8 cellular contexts compared by ENCODE assay signal in the genomic region with DNA sequence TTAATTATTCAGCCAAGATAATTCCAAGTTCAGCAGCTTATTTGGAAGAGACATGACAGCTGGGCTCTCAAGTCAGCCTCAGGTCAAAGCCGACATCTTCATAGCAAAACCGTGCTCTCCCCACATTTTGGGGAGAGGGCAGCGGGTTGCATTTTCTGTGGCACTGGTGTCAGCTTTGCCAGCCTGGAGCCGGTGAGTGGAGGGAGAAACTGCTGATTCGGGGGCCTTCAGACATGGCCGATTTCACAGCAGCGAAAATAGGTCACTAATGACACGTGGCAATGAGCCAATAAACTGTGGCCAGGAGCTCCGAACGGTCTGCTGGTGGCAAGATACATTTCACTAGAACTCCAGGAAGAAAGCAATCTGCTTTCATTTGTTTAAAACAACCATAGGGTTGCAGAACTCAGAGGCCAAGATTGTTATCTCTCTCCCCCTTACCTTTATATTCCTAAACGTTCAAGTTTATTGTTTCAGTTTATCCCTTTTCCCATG.
DNase-seq lines count a peak whose midpoint lies in the region; ATAC-seq and TF ChIP-seq lines count a peak whose summit lies in the region.

No MANE protein-coding gene starts in this region.

- POLR2A ChIA-PET in HEK293T (lab: Yijun Ruan, JAX): no interaction called here

- CTCF ChIA-PET in HEK293T (lab: Yijun Ruan, JAX): interaction anchor here (0.6 kb wide), 1 partner anchor 16 kb away, joined by 3 read pairs; no protein-coding TSS in a partner anchor

- DNase-seq in HEK293T (ENCODE audit: extremely low spot score): peak; percentile 23
- peak; percentile 62 for DNase-seq in NCI-H510A treated with DMSO at 0.1 percent for 48 hours (lab: John Stamatoyannopoulos, UW)
- peak; percentile 22 for DNase-seq in fibroblast of peridontal ligament (ENCODE audit: extremely low read depth)
- peak; percentile 62 for DNase-seq in renal cortical epithelial cell (ENCODE audit: low read depth)
- no peak for DNase-seq in stimulated activated CD8-positive, alpha-beta memory T cell treated with anti-CD3 and anti-CD28 coated beads, Interleukin-4, amount 100 ng/mL, for 48 hours
- no peak for DNase-seq in T-helper 1 cell
- no peak for DNase-seq in activated CD8-positive, alpha-beta memory T cell treated with anti-CD3 and anti-CD28 coated beads, Interleukin-2, amount 50 U/mL, for 48 hours

- ATAC-seq in HG02840 (IDR thresholded peaks at IDR 0.05; ENCODE audit: low FRiP score, unreplicated experiment): no peak

TF ChIP-seq in HEK293T, 16 proteins besides CTCF, POLR2A, EP300 and RAD21:
- TF ChIP-seq CTBP1 (IDR thresholded peaks at IDR 0.05; ENCODE audit: borderline replicate concordance) (no peak), FOXA1 (IDR thresholded peaks at IDR 0.05) (no peak), ARNT (IDR thresholded peaks at IDR 0.05) (no peak), TARDBP (IDR thresholded peaks at IDR 0.05) (no peak), FOXM1 (IDR thresholded peaks at IDR 0.05; ENCODE audit: borderline replicate concordance) (no peak), LEF1 (IDR thresholded peaks at IDR 0.05; ENCODE audit: borderline replicate concordance) (no peak), HDGF (IDR thresholded peaks at IDR 0.05; ENCODE audit: borderline replicate concordance) (no peak), ZNF384 (IDR thresholded peaks at IDR 0.05) (no peak), NFRKB (IDR thresholded peaks at IDR 0.05) (no peak)
- TF ChIP-seq, protein P1, sequence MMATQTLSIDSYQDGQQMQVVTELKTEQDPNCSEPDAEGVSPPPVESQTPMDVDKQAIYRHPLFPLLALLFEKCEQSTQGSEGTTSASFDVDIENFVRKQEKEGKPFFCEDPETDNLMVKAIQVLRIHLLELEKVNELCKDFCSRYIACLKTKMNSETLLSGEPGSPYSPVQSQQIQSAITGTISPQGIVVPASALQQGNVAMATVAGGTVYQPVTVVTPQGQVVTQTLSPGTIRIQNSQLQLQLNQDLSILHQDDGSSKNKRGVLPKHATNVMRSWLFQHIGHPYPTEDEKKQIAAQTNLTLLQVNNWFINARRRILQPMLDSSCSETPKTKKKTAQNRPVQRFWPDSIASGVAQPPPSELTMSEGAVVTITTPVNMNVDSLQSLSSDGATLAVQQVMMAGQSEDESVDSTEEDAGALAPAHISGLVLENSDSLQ (IDR thresholded peaks at IDR 0.05): no peak
TF ChIP-seq in HEK293T: peak in this region for 0.

Comparison
In these comparisons a context has a peak if more than half of its experiments do, and no peak if none do; other contexts are left out.
1. DNase-seq: peak in HEK293T (single experiment), NCI-H510A treated with DMSO at 0.1 percent for 48 hours (single experiment), fibroblast of peridontal ligament (single experiment) and renal cortical epithelial cell (single experiment); none in stimulated activated CD8-positive, alpha-beta memory T cell treated with anti-CD3 and anti-CD28 coated beads, Interleukin-4, amount 100 ng/mL, for 48 hours (single experiment), T-helper 1 cell (0 of 5) and activated CD8-positive, alpha-beta memory T cell treated with anti-CD3 and anti-CD28 coated beads, Interleukin-2, amount 50 U/mL, for 48 hours (single experiment).